Comparison of ENCODE assay signal across 32 cellular contexts in the genomic region with DNA sequence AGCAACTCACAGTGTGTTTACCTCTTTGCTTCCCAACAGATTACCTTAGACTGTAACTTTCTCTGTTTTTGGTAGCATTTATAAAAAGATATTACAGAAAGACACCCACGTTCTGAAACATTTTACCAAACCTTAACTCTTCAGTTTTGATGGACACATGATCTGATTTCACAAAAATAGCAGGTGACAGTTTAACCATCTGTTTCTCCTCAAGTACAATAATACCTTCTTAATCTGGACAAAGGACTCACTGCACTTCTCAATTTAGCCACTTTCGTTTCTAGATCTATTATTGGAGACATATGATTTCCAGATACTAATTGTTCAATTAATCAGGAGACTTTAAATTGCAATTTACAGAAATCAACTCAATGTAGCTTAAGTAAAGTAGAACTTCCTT.
"Had no signal": no experiment of that assay in that cellular context is flagged by ENCODE, and none has a peak within 500 bp of the region (broad histone marks: within the 10 kb centered on the region; RNA-seq: fewer than 3 reads in every experiment).

No MANE protein-coding gene starts in this region.

- H3K36me3 ChIP-seq: brain microvascular endothelial cell, esophagus muscularis mucosa, gastrocnemius medialis, heart left ventricle had no signal

- H3K4me1 ChIP-seq: esophagus muscularis mucosa, foreskin keratinocyte, gastrocnemius medialis, heart left ventricle had no signal

- H3K27ac Mint-ChIP-seq: activated CD4-positive, alpha-beta memory T cell treated with anti-CD3 and anti-CD28 coated beads for 36 hours; activated CD4-positive, alpha-beta T cell treated with anti-CD3 and anti-CD28 coated beads for 36 hours; activated CD4-positive, alpha-beta T cell treated with anti-CD3 and anti-CD28 coated beads, Interleukin-2, amount 10 ng/mL, durations not matched to agents 24 days and 14 days; activated CD8-positive, alpha-beta memory T cell treated with anti-CD3 and anti-CD28 coated beads, Interleukin-2, amount 10 ng/mL, durations not matched to agents 7 days and 5 days; activated CD8-positive, alpha-beta T cell treated with anti-CD3 and anti-CD28 coated beads, Interleukin-2, amount 10 ng/mL, durations not matched to agents 7 days and 5 days; activated naive CD4-positive, alpha-beta T cell treated with anti-CD3 and anti-CD28 coated beads, Interleukin-2, amount 10 ng/mL, durations not matched to agents 7 days and 5 days; activated naive CD4-positive, alpha-beta T cell treated with anti-CD3 and anti-CD28 coated beads, Interleukin-2, amount 50 U/mL, for 72 hours; activated T-helper 1 cell treated with anti-CD3 and anti-CD28 coated beads, Interleukin-12 subunit alpha, Interleukin-12 subunit beta, Interleukin-2, Interleukin-4 antibody, amounts not matched to agents 30 ng/mL and 10 ng/mL and 1 ng/mL, durations not matched to agents 14 hours and 24 hours and 36 hours; activated T-helper 2 cell treated with anti-CD3 and anti-CD28 coated beads, Interferon-gamma antibody, Interleukin-2, Interleukin-4, amounts not matched to agents 10 μg/mL and 5 μg/mL and 100 μg/mL, durations not matched to agents 14 hours and 24 hours and 36 hours; effector memory CD8-positive, alpha-beta T cell; T-helper 2 cell treated with Interferon-gamma antibody and Interleukin-4, amounts not matched to agents 5 μg/mL and 100 μg/mL, for 36 hours had no signal

- H3K27ac ChIP-seq: brain microvascular endothelial cell, coronary artery, esophagus muscularis mucosa, foreskin keratinocyte, gastrocnemius medialis, heart left ventricle had no signal

- DNase-seq: activated CD4-positive, alpha-beta memory T cell treated with anti-CD3 and anti-CD28 coated beads for 36 hours; activated CD4-positive, alpha-beta T cell treated with anti-CD3 and anti-CD28 coated beads for 36 hours; activated CD4-positive, alpha-beta T cell treated with anti-CD3 and anti-CD28 coated beads, Interleukin-2, amount 10 ng/mL, durations not matched to agents 24 days and 14 days; activated CD4-positive, CD25-positive, alpha-beta regulatory T cell; activated CD4-positive, CD25-positive, alpha-beta regulatory T cell treated with anti-CD3 and anti-CD28 coated beads, Interleukin-2, amount 50 U/mL, for 72 hours; activated CD8-positive, alpha-beta memory T cell treated with anti-CD3 and anti-CD28 coated beads, Interleukin-2, amount 10 ng/mL, durations not matched to agents 7 days and 5 days; activated CD8-positive, alpha-beta memory T cell treated with anti-CD3 and anti-CD28 coated beads, Interleukin-2, amount 50 U/mL, for 4 hours; activated CD8-positive, alpha-beta T cell treated with anti-CD3 and anti-CD28 coated beads, Interleukin-2, amount 10 ng/mL, durations not matched to agents 7 days and 5 days; activated effector memory CD4-positive, alpha-beta T cell treated with anti-CD3 and anti-CD28 coated beads, Interleukin-2, amount 50 U/mL, for 16 hours; activated naive CD4-positive, alpha-beta T cell treated with anti-CD3 and anti-CD28 coated beads, Interleukin-2, amount 10 ng/mL, durations not matched to agents 7 days and 5 days; activated T-cell treated with anti-CD3 and anti-CD28 coated beads, Interleukin-2, amount 50 U/mL, for 1 hour; activated T-cell treated with anti-CD3 and anti-CD28 coated beads, Interleukin-2, amount 50 U/mL, for 48 hours; amniotic stem cell; anterior cingulate cortex; brain microvascular endothelial cell; dermis blood vessel endothelial cell; effector CD4-positive, alpha-beta T cell; effector memory CD8-positive, alpha-beta T cell; erythroblast; foreskin keratinocyte; gastrocnemius medialis; glutamatergic neuron; heart left ventricle; hypothalamus; T1000 had no signal

- H3K27me3 Mint-ChIP-seq: activated CD4-positive, alpha-beta memory T cell treated with anti-CD3 and anti-CD28 coated beads for 36 hours; activated CD4-positive, alpha-beta T cell treated with anti-CD3 and anti-CD28 coated beads for 36 hours; activated CD4-positive, alpha-beta T cell treated with anti-CD3 and anti-CD28 coated beads, Interleukin-2, amount 10 ng/mL, durations not matched to agents 24 days and 14 days; activated CD8-positive, alpha-beta memory T cell treated with anti-CD3 and anti-CD28 coated beads, Interleukin-2, amount 10 ng/mL, durations not matched to agents 7 days and 5 days; activated naive CD4-positive, alpha-beta T cell treated with anti-CD3 and anti-CD28 coated beads, Interleukin-2, amount 10 ng/mL, durations not matched to agents 7 days and 5 days; central memory CD8-positive, alpha-beta T cell; effector memory CD8-positive, alpha-beta T cell had no signal

- H3K36me3 Mint-ChIP-seq: activated CD4-positive, alpha-beta memory T cell treated with anti-CD3 and anti-CD28 coated beads for 36 hours; activated CD8-positive, alpha-beta memory T cell treated with anti-CD3 and anti-CD28 coated beads, Interleukin-2, amount 10 ng/mL, durations not matched to agents 7 days and 5 days; activated naive CD4-positive, alpha-beta T cell treated with anti-CD3 and anti-CD28 coated beads, Interleukin-2, amount 10 ng/mL, durations not matched to agents 7 days and 5 days had no signal

- H3K4me1 Mint-ChIP-seq: activated CD4-positive, alpha-beta T cell treated with anti-CD3 and anti-CD28 coated beads for 36 hours; activated CD4-positive, alpha-beta T cell treated with anti-CD3 and anti-CD28 coated beads, Interleukin-2, amount 10 ng/mL, durations not matched to agents 24 days and 14 days; activated CD8-positive, alpha-beta memory T cell treated with anti-CD3 and anti-CD28 coated beads, Interleukin-2, amount 10 ng/mL, durations not matched to agents 7 days and 5 days; activated naive CD4-positive, alpha-beta T cell treated with anti-CD3 and anti-CD28 coated beads, Interleukin-2, amount 10 ng/mL, durations not matched to agents 7 days and 5 days; central memory CD8-positive, alpha-beta T cell had no signal

- H3K4me3 ChIP-seq: coronary artery, esophagus muscularis mucosa, gastrocnemius medialis, heart left ventricle had no signal

- H3K27me3 ChIP-seq: brain microvascular endothelial cell, esophagus muscularis mucosa, foreskin keratinocyte, gastrocnemius medialis, heart left ventricle had no signal

- H3K4me3 Mint-ChIP-seq: activated CD4-positive, alpha-beta memory T cell treated with anti-CD3 and anti-CD28 coated beads for 36 hours; activated CD4-positive, alpha-beta T cell treated with anti-CD3 and anti-CD28 coated beads for 36 hours; activated CD4-positive, alpha-beta T cell treated with anti-CD3 and anti-CD28 coated beads, Interleukin-2, amount 10 ng/mL, durations not matched to agents 24 days and 14 days; activated CD8-positive, alpha-beta memory T cell treated with anti-CD3 and anti-CD28 coated beads, Interleukin-2, amount 10 ng/mL, durations not matched to agents 7 days and 5 days; activated CD8-positive, alpha-beta T cell treated with anti-CD3 and anti-CD28 coated beads, Interleukin-2, amount 10 ng/mL, durations not matched to agents 7 days and 5 days; activated naive CD4-positive, alpha-beta T cell treated with anti-CD3 and anti-CD28 coated beads, Interleukin-2, amount 10 ng/mL, durations not matched to agents 7 days and 5 days; activated T-helper 1 cell treated with anti-CD3 and anti-CD28 coated beads, Interleukin-12 subunit alpha, Interleukin-12 subunit beta, Interleukin-2, Interleukin-4 antibody, amounts not matched to agents 30 ng/mL and 10 ng/mL and 1 ng/mL, durations not matched to agents 14 hours and 24 hours and 36 hours; central memory CD8-positive, alpha-beta T cell; effector memory CD8-positive, alpha-beta T cell; T-helper 2 cell treated with Interferon-gamma antibody and Interleukin-4, amounts not matched to agents 5 μg/mL and 100 μg/mL, for 36 hours had no signal
